In the genomic region with DNA sequence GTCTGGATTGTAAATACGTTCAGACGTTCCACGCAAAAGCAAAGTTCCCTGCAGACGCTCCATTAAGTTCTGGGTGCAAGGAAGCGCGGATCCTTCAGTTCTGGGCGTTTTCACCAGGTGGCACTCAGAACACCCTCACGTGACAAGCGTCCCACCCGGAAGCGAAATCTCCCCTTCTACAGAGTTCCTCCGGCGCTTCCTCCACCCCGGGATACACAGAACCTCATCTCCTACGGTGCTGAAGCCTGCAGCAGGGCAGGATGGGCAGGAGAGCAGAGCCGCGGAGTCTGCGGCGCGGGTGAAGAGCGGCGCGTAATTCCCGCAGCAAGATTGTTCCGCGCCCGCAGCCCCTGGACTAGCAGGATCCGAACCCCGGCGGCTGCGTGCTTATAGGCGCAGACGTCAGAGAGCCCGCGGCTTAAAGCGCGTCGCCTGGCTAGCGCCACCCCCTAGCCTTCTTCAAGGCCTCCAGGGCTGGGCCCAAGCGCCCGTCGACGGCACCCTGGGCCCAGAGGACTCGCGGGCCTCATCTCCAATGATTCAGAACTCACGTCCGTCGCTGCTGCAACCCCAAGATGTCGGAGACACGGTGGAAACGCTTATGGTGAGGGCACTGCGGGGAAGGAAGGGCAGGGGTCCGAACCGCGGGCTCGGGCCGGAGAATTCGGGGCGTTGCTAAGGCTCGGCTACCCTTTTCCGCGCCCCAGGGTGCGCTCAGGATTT, we compare ENCODE assay signal across 1 cellular context.
TF ChIP-seq lines count a peak whose summit lies in the region.

SLC25A38 (plus strand) TSS at position 181 of the 723 bp plus-strand sequence; CDS start at position 536, 355 bp downstream.

TF ChIP-seq in GM23338, 12 proteins besides CTCF, POLR2A, EP300 and RAD21:
- TF ChIP-seq JUNB (IDR thresholded peaks at IDR 0.05; ENCODE audit: unreplicated experiment), result no peak
- peak; percentile 45; the same call in 1 of the 2 replicates for TF ChIP-seq NANOG (IDR thresholded peaks at IDR 0.05; ENCODE audit: borderline replicate concordance)
- TF ChIP-seq, protein P1, sequence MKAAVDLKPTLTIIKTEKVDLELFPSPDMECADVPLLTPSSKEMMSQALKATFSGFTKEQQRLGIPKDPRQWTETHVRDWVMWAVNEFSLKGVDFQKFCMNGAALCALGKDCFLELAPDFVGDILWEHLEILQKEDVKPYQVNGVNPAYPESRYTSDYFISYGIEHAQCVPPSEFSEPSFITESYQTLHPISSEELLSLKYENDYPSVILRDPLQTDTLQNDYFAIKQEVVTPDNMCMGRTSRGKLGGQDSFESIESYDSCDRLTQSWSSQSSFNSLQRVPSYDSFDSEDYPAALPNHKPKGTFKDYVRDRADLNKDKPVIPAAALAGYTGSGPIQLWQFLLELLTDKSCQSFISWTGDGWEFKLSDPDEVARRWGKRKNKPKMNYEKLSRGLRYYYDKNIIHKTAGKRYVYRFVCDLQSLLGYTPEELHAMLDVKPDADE (IDR thresholded peaks at IDR 0.05), result peak; percentile 77
- TF ChIP-seq EZH2phosphoT487 (IDR thresholded peaks at IDR 0.05; ENCODE audit: unreplicated experiment), result no peak
- TF ChIP-seq CREB1 (CRISPR knock-in tag; IDR thresholded peaks at IDR 0.05; ENCODE audit: low read depth), result peak; percentile 70
- no peak for TF ChIP-seq ZNF331 (CRISPR knock-in tag; IDR thresholded peaks at IDR 0.05; ENCODE audit: low read depth)
- TF ChIP-seq, protein P2, sequence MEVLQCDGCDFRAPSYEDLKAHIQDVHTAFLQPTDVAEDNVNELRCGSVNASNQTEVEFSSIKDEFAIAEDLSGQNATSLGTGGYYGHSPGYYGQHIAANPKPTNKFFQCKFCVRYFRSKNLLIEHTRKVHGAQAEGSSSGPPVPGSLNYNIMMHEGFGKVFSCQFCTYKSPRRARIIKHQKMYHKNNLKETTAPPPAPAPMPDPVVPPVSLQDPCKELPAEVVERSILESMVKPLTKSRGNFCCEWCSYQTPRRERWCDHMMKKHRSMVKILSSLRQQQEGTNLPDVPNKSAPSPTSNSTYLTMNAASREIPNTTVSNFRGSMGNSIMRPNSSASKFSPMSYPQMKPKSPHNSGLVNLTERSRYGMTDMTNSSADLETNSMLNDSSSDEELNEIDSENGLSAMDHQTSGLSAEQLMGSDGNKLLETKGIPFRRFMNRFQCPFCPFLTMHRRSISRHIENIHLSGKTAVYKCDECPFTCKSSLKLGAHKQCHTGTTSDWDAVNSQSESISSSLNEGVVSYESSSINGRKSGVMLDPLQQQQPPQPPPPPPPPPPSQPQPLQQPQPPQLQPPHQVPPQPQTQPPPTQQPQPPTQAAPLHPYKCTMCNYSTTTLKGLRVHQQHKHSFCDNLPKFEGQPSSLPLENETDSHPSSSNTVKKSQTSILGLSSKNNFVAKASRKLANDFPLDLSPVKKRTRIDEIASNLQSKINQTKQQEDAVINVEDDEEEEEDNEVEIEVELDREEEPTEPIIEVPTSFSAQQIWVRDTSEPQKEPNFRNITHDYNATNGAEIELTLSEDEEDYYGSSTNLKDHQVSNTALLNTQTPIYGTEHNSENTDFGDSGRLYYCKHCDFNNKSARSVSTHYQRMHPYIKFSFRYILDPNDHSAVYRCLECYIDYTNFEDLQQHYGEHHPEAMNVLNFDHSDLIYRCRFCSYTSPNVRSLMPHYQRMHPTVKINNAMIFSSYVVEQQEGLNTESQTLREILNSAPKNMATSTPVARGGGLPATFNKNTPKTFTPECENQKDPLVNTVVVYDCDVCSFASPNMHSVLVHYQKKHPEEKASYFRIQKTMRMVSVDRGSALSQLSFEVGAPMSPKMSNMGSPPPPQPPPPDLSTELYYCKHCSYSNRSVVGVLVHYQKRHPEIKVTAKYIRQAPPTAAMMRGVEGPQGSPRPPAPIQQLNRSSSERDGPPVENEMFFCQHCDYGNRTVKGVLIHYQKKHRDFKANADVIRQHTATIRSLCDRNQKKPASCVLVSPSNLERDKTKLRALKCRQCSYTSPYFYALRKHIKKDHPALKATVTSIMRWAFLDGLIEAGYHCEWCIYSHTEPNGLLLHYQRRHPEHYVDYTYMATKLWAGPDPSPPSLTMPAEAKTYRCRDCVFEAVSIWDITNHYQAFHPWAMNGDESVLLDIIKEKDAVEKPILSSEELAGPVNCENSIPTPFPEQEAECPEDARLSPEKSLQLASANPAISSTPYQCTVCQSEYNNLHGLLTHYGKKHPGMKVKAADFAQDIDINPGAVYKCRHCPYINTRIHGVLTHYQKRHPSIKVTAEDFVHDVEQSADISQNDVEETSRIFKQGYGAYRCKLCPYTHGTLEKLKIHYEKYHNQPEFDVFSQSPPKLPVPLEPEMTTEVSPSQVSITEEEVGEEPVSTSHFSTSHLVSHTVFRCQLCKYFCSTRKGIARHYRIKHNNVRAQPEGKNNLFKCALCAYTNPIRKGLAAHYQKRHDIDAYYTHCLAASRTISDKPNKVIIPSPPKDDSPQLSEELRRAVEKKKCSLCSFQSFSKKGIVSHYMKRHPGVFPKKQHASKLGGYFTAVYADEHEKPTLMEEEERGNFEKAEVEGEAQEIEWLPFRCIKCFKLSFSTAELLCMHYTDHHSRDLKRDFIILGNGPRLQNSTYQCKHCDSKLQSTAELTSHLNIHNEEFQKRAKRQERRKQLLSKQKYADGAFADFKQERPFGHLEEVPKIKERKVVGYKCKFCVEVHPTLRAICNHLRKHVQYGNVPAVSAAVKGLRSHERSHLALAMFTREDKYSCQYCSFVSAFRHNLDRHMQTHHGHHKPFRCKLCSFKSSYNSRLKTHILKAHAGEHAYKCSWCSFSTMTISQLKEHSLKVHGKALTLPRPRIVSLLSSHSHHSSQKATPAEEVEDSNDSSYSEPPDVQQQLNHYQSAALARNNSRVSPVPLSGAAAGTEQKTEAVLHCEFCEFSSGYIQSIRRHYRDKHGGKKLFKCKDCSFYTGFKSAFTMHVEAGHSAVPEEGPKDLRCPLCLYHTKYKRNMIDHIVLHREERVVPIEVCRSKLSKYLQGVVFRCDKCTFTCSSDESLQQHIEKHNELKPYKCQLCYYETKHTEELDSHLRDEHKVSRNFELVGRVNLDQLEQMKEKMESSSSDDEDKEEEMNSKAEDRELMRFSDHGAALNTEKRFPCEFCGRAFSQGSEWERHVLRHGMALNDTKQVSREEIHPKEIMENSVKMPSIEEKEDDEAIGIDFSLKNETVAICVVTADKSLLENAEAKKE (CRISPR knock-in tag; IDR thresholded peaks at IDR 0.05), result no peak
- TF ChIP-seq REST (IDR thresholded peaks at IDR 0.05; ENCODE audit: unreplicated experiment), result no peak
- no peak for TF ChIP-seq STAT1 (IDR thresholded peaks at IDR 0.05; ENCODE audit: unreplicated experiment)
- TF ChIP-seq POLR2AphosphoS5 (IDR thresholded peaks at IDR 0.05; ENCODE audit: low read depth), result peak; percentile 83
- no peak for TF ChIP-seq ZNF114 (CRISPR knock-in tag; IDR thresholded peaks at IDR 0.05)
- no peak for TF ChIP-seq EZH2 (IDR thresholded peaks at IDR 0.05; ENCODE audit: low read depth, unreplicated experiment)
